In genomic region chr12:78101946-78102635, GRCh38 we compare ENCODE assay signal across 21 cellular contexts.
DNase-seq lines count a peak whose midpoint lies in the region; ATAC-seq and TF ChIP-seq lines count a peak whose summit lies in the region.
"Had no signal": no experiment of that assay in that cellular context is flagged by ENCODE, and none has a peak within 500 bp of the region (broad histone marks: within the 10 kb centered on the region; RNA-seq: fewer than 3 reads in every experiment).

No MANE protein-coding gene starts in this region.

- no peak overlapping the region for H2BK15ac ChIP-seq in H9 (ENCODE audit: low read depth, low read length)

- H2BK5ac ChIP-seq in H9 (ENCODE audit: insufficient read length, low read length), result no peak overlapping the region

- no peak overlapping the region for H4K5ac ChIP-seq in H9 (ENCODE audit: insufficient read length, low read depth, low read length)

- H3K4me2 ChIP-seq in H9 (ENCODE audit: insufficient read depth, insufficient read length, low read length), result no peak overlapping the region

- H3K56ac ChIP-seq in H9 (ENCODE audit: insufficient read length, low read depth, low read length), result no peak overlapping the region

- no peak overlapping the region for H3K4me3 Mint-ChIP-seq in H9
- H3K4me3 Mint-ChIP-seq: activated T-cell treated with anti-CD3 and anti-CD28 coated beads, Interleukin-2, amount 50 U/mL, for 72 hours; IgD-negative memory B cell had no signal

- H3K36me3 Mint-ChIP-seq in H9 (ENCODE audit: insufficient read depth in 1 of 3, low read depth in 3 of 3), result no peaks in the 10 kb centered on the region
- H3K36me3 Mint-ChIP-seq: IgD-negative memory B cell had no signal

- H4K8ac ChIP-seq in H9 (replicated peaks; ENCODE audit: insufficient read length, low read depth, low read length), result no peak overlapping the region

- no peak overlapping the region for H2BK12ac ChIP-seq in H9 (ENCODE audit: insufficient read length, low read depth, low read length)

- H3K23ac ChIP-seq in H9 (ENCODE audit: insufficient read length, low read depth, low read length), result no peak overlapping the region

- H3T11ph ChIP-seq in H9 (ENCODE audit: low read length), result no peak overlapping the region

- H3K27ac ChIP-seq in H9 (ENCODE audit: insufficient read length, low read depth, low read length) (no peak overlapping the region), VCaP (peak overlapping the region; percentile 73), layer of hippocampus (ENCODE audit: low read depth, low read length) (peak overlapping the region; percentile 42)
- H3K27ac ChIP-seq: psoas muscle, thyroid gland had no signal

- H4K91ac ChIP-seq in H9 (ENCODE audit: insufficient read length, low read depth, low read length), result no peak overlapping the region

- no peak overlapping the region for H2BK20ac ChIP-seq in H9 (ENCODE audit: low read depth, low read length, poor library complexity, severe bottlenecking)

- no peaks in the 10 kb centered on the region for H4K20me1 ChIP-seq in H9 (ENCODE audit: control insufficient read depth, insufficient read depth, insufficient read length)

- peak; percentile 29 for DNase-seq in DMS79 (lab: John Stamatoyannopoulos, UW)
- peak; percentile 54 for DNase-seq in H9
- no peak for DNase-seq in cerebellum (ENCODE audit: low spot score)
- no peak for DNase-seq in NCI-H1694 (lab: John Stamatoyannopoulos, UW)
- DNase-seq in DMS153 treated with DMSO at 0.1 percent for 48 hours (lab: John Stamatoyannopoulos, UW; ENCODE audit: unreplicated experiment), result no peak
- DNase-seq: activated CD4-positive, alpha-beta T cell treated with anti-CD3 and anti-CD28 coated beads, Interleukin-2, amount 50 U/mL, for 1 hour; activated T-cell treated with anti-CD3 and anti-CD28 coated beads, Interleukin-2, amount 50 U/mL, for 72 hours; C1 segment of cervical spinal cord; cerebellar nuclear complex; erythroblast; hippocampal formation; left colon; NCI-H1694 treated with DMSO at 0.1 percent for 48 hours; psoas muscle; SIG-M5; stimulated activated CD4-positive, alpha-beta T cell treated with anti-CD3 and anti-CD28 coated beads, Interleukin-15, amount 100 ng/mL, for 24 hours; thyroid gland had no signal

- no peaks in the 10 kb centered on the region for H3K27me3 Mint-ChIP-seq in H9 (ENCODE audit: low read depth)

- no peak overlapping the region for H2BK120ac ChIP-seq in H9 (ENCODE audit: low read depth, low read length, poor library complexity, severe bottlenecking)

- H3K79me1 ChIP-seq in H9 (ENCODE audit: insufficient read depth, low read depth, low read length, poor library complexity, severe bottlenecking), result no peaks in the 10 kb centered on the region

- no peaks in the 10 kb centered on the region for H3K27me3 ChIP-seq in H9 (ENCODE audit: insufficient read depth, low read length)
- no peaks in the 10 kb centered on the region for H3K27me3 ChIP-seq in layer of hippocampus (ENCODE audit: control insufficient read depth, insufficient read depth, low read length)
- H3K27me3 ChIP-seq: thyroid gland had no signal

- H3K23me2 ChIP-seq in H9 (ENCODE audit: insufficient read length, low read depth, low read length, poor library complexity, severe bottlenecking), result no peaks in the 10 kb centered on the region

- no peak overlapping the region for H3K4ac ChIP-seq in H9 (ENCODE audit: low read depth, low read length)

- TF ChIP-seq CTCF in H9 (conservative IDR thresholded peaks at IDR 0.05) (peak; percentile 37; the same call in 1 of the 3 replicates), VCaP (conservative IDR thresholded peaks at IDR 0.05) (peak; percentile 32; the same call in 1 of the 2 replicates)

- H3K9me3 ChIP-seq in H9 (ENCODE audit: control insufficient read depth, low read depth, low read length), result no peaks in the 10 kb centered on the region
- H3K9me3 ChIP-seq: psoas muscle, thyroid gland had no signal

- no peaks in the 10 kb centered on the region for H3K79me2 ChIP-seq in H9 (ENCODE audit: insufficient read depth, low read length)

- H2AFZ ChIP-seq in H9 (ENCODE audit: low read length), result no peak overlapping the region

- H3K27ac Mint-ChIP-seq in H9, result no peak overlapping the region; a peak in 1 of 7 replicates
- H3K27ac Mint-ChIP-seq: activated T-cell treated with anti-CD3 and anti-CD28 coated beads, Interleukin-2, amount 50 U/mL, for 72 hours; IgD-negative memory B cell had no signal

- H3K18ac ChIP-seq in H9 (ENCODE audit: insufficient read length, low read depth, low read length), result no peak overlapping the region

- no peak overlapping the region for H3K14ac ChIP-seq in H9 (ENCODE audit: insufficient read depth, low read length)

- no CpG with 5 or more reads among the region's 4 CpGs for WGBS in H9 (ENCODE audit: extremely low coverage, insufficient read length, low lambda C conversion rate)

- peaks cover 8% of the 10 kb centered on the region in 2 experiments; a peak in 2 of 4 replicates for H3K4me1 Mint-ChIP-seq in H9
- H3K4me1 Mint-ChIP-seq: IgD-negative memory B cell had no signal

- H3K9ac ChIP-seq in H9 (ENCODE audit: extremely low read depth, insufficient read length, low read length), result no peak overlapping the region

- no peak overlapping the region for H2AK5ac ChIP-seq in H9 (ENCODE audit: insufficient read length, low read length)

- H3K9me3 Mint-ChIP-seq in H9, result no peaks in the 10 kb centered on the region

- no peak for ATAC-seq in HG03280 (IDR thresholded peaks at IDR 0.05; ENCODE audit: unreplicated experiment)
- ATAC-seq: activated T-cell treated with anti-CD3 and anti-CD28 coated beads, Interleukin-2, amount 50 U/mL, for 72 hours; left colon; psoas muscle had no signal

- H3K4me1 ChIP-seq in H9 (ENCODE audit: insufficient read depth, low read length), result no peaks in the 10 kb centered on the region
- H3K4me1 ChIP-seq: psoas muscle, thyroid gland had no signal

Comparison
In these comparisons a context has a peak if more than half of its experiments do, and no peak if none do; other contexts are left out.
1. DNase-seq: peak in DMS79 (single experiment) and H9 (single experiment); none in cerebellum (single experiment), NCI-H1694 (single experiment) and DMS153 treated with DMSO at 0.1 percent for 48 hours (single experiment).